ENCODE assay signal across 20 cellular contexts in genomic region chr14:79091381-79091963, GRCh38.
A peak's percentile ranks its signal among the peaks of the same experiment; 100 is the strongest.
DNase-seq lines count a peak whose midpoint lies in the region; ATAC-seq, FAIRE-seq and TF ChIP-seq lines count a peak whose summit lies in the region.
"Had no signal": no experiment of that assay in that cellular context is flagged by ENCODE, and none has a peak within 500 bp of the region (broad histone marks: within the 10 kb centered on the region; RNA-seq: fewer than 3 reads in every experiment).

No MANE protein-coding gene starts in this region.

- CTCF ChIA-PET in HepG2 (lab: Yijun Ruan, JAX; ENCODE audit: low intra/inter-chr PET ratio, low total read pairs) = no interaction called here

- TF ChIP-seq CTCF in VCaP (conservative IDR thresholded peaks at IDR 0.05) = no peak
- no peak for TF ChIP-seq CTCF in HepG2 (CRISPR knock-in tag; IDR thresholded peaks at IDR 0.05)

- no peaks in the 10 kb centered on the region for H4K20me1 ChIP-seq in HepG2 (ENCODE audit: insufficient read depth, low read length)

- H3K27ac ChIP-seq in VCaP = peak overlapping the region; percentile 76
- no peak overlapping the region for H3K27ac ChIP-seq in iPS-20b (ENCODE audit: low read length)
- H3K27ac ChIP-seq in HepG2 (ENCODE audit: extremely low read length, insufficient read depth, low read length) = no peak overlapping the region
- H3K27ac ChIP-seq: psoas muscle, uterus had no signal

- H3K4me3 ChIP-seq in iPS-20b (ENCODE audit: low read length) = peak overlapping the region; percentile 9; the same call in 1 of the 2 replicates
- no peak overlapping the region for H3K4me3 ChIP-seq in HepG2 (replicated peaks in 1 of 3; ENCODE audit: insufficient read depth in 1 of 3, low read depth in 2 of 3, low read length in 3 of 3)
- H3K4me3 ChIP-seq: lung, psoas muscle, smooth muscle cell, uterus had no signal

- H3K9ac ChIP-seq in iPS-20b (ENCODE audit: low read depth, low read length) (no peak overlapping the region), HepG2 (ENCODE audit: insufficient read depth, low read depth, low read length) (no peak overlapping the region)

- peak; percentile 49 for DNase-seq in COR-L47 (lab: John Stamatoyannopoulos, UW)
- peak in 2 of 3 experiments; percentile 72 to 95 for DNase-seq in NCI-H1417 (lab: John Stamatoyannopoulos, UW)
- no peak for DNase-seq in HepG2 (ENCODE audit: low spot score)
- no peak for DNase-seq in SW 1271 (lab: John Stamatoyannopoulos, UW)
- DNase-seq in A172 (ENCODE audit: low spot score) = no peak
- DNase-seq: CD4-positive, alpha-beta memory T cell; glutamatergic neuron; islet precursor cell; NCI-H1092 treated with DMSO at 0.1 percent for 48 hours; NCI-H510A; psoas muscle; stimulated activated CD4-positive, alpha-beta T cell treated with anti-CD3 and anti-CD28 coated beads, Interleukin-4, amount 100 ng/mL, for 24 hours; uterus had no signal

- TF ChIP-seq POLR2A in HepG2 (IDR thresholded peaks at IDR 0.05; ENCODE audit: insufficient read depth in 1 of 2, low read depth in 2 of 2, low read length in 2 of 2) = no peak

- H3K27me3 ChIP-seq in iPS-20b (ENCODE audit: insufficient read depth, low read length) (peaks cover 57% of the 10 kb centered on the region), HepG2 (ENCODE audit: control insufficient read depth in 1 of 2, insufficient read depth in 2 of 2, low read length in 2 of 2) (no peaks in the 10 kb centered on the region)
- H3K27me3 ChIP-seq: uterus had no signal

- in situ Hi-C loops in HepG2 (cut with HindIII; ENCODE audit: extremely low pct_ligation_motif_present, low pct_unique_long_range_greater_than_20kb) = no loop called here

- TF ChIP-seq EP300 in HepG2 (IDR thresholded peaks at IDR 0.05; ENCODE audit: low read depth in 2 of 2, low read length in 2 of 2) (no peak), HepG2 (CRISPR knock-in tag; IDR thresholded peaks at IDR 0.05; ENCODE audit: borderline replicate concordance) (no peak)

- H3K36me3 ChIP-seq in iPS-20b (ENCODE audit: insufficient read depth, low read depth, low read length) = no peaks in the 10 kb centered on the region
- no peaks in the 10 kb centered on the region for H3K36me3 ChIP-seq in HepG2 (replicated peaks in 1 of 2; ENCODE audit: control insufficient read depth in 1 of 2, insufficient read depth in 2 of 2, low read length in 2 of 2)
- H3K36me3 ChIP-seq: uterus had no signal

- H2AFZ ChIP-seq in HepG2 (ENCODE audit: low read length) = no peak overlapping the region

- TF ChIP-seq RAD21 in HepG2 (CRISPR knock-in tag; IDR thresholded peaks at IDR 0.05) = no peak

- H3K4me1 ChIP-seq in iPS-20b (ENCODE audit: insufficient read depth, low read length) (peaks cover 14% of the 10 kb centered on the region; the same call in 1 of the 2 replicates), HepG2 (ENCODE audit: insufficient read depth, low read length) (no peaks in the 10 kb centered on the region)
- H3K4me1 ChIP-seq: psoas muscle, uterus had no signal

- POLR2A ChIA-PET in HepG2 (lab: Yijun Ruan, JAX) = no interaction called here

- ATAC-seq in HepG2 (no peak), GM21447 (IDR thresholded peaks at IDR 0.05; ENCODE audit: unreplicated experiment) (no peak)
- ATAC-seq: esophagus mucosa, psoas muscle had no signal

- intact Hi-C loops in HepG2 (cut with micrococcal nuclease; ENCODE audit: unreplicated experiment) = no loop called here

- FAIRE-seq in HepG2 (lab: Jason Lieb, UNC) = no peak
- FAIRE-seq: GM19239 had no signal

- H3K9me3 ChIP-seq in iPS-20b (ENCODE audit: insufficient read depth, low read depth, low read length) (no peaks in the 10 kb centered on the region), HepG2 (ENCODE audit: low read length) (peaks cover 48% of the 10 kb centered on the region)
- H3K9me3 ChIP-seq: psoas muscle, uterus had no signal

- no peaks in the 10 kb centered on the region for H3K79me2 ChIP-seq in HepG2 (ENCODE audit: insufficient read depth, low read length)

- 1% methylated on average over 4 of the region's 4 CpGs for WGBS in HepG2 (ENCODE audit: low lambda C conversion rate)

- no TSS peak for BruUV-seq in HepG2 (replicated peaks; lab: Mats Ljungman, UMichigan)

- H3K4me2 ChIP-seq in HepG2 (ENCODE audit: low read depth, low read length) = no peak overlapping the region
- H3K4me2 ChIP-seq: smooth muscle cell had no signal

TF ChIP-seq in HepG2, 621 proteins besides CTCF, POLR2A, EP300 and RAD21:
- TF ChIP-seq SNAPC5 (CRISPR knock-in tag; IDR thresholded peaks at IDR 0.05; ENCODE audit: borderline replicate concordance) = no peak
- TF ChIP-seq ESRRA (CRISPR knock-in tag; IDR thresholded peaks at IDR 0.05; ENCODE audit: low read depth) = no peak
- TF ChIP-seq ZNF446 (CRISPR knock-in tag; IDR thresholded peaks at IDR 0.05) = no peak
- TF ChIP-seq POLR2AphosphoS5 (IDR thresholded peaks at IDR 0.05; ENCODE audit: low read depth, low read length) = no peak
- no peak for TF ChIP-seq ZNF746 (CRISPR knock-in tag; IDR thresholded peaks at IDR 0.05)
- TF ChIP-seq RARA (CRISPR knock-in tag; IDR thresholded peaks at IDR 0.05) = no peak
- TF ChIP-seq MNT (IDR thresholded peaks at IDR 0.05) = no peak
- TF ChIP-seq ZNF609 (CRISPR knock-in tag; IDR thresholded peaks at IDR 0.05; ENCODE audit: borderline replicate concordance) = no peak
- TF ChIP-seq AKAP8 (CRISPR knock-in tag; IDR thresholded peaks at IDR 0.05) = no peak
- no peak for TF ChIP-seq MLLT10 (CRISPR knock-in tag; IDR thresholded peaks at IDR 0.05)

Comparison
In these comparisons a context has a peak if more than half of its experiments do, and no peak if none do; other contexts are left out.
1. DNase-seq: peak in COR-L47 (single experiment) and NCI-H1417 (2 of 3); none in HepG2 (single experiment), SW 1271 (0 of 2) and A172 (single experiment).